Comparison of ENCODE assay signal across 9 cellular contexts in the genomic region with DNA sequence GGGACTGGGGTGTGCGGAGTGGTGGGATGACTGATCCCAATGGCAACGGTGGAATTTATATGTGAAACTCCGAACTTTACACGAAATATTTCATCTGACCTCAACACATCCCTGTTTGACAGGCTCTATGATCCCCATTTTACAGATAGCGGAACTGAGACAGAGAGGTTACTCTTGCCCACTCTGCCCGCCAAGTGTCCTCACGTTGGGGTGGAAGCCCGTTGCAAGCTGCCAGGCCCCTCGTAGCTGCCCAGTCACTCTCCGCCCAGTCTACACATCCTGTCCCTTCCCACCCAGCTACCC. TPM values are rescaled to one million over a fixed set of nuclear protein-coding genes. Genes with fewer than 3 reads are reported as not detected.
DNase-seq lines count a peak whose midpoint lies in the region; ATAC-seq, FAIRE-seq and TF ChIP-seq lines count a peak whose summit lies in the region.
"Had no signal": no experiment of that assay in that cellular context is flagged by ENCODE, and none has a peak within 500 bp of the region (broad histone marks: within the 10 kb centered on the region; RNA-seq: fewer than 3 reads in every experiment).

No MANE protein-coding gene starts in this region.

- no peak for TF ChIP-seq RAD21 in A549 (conservative IDR thresholded peaks at IDR 0.05 in 1 of 2, IDR thresholded peaks at IDR 0.05 in 1 of 2)

- TF ChIP-seq EP300 in A549 (IDR thresholded peaks at IDR 0.05), result no peak

- POLR2A ChIA-PET in A549 (lab: Yijun Ruan, JAX) (interaction anchor here (0.6 to 1.7 kb wide), 9 partner anchors 9 to 258 kb away, joined by 3 to 22 read pairs (median 5); a partner anchor contains a TSS), HEK293 (lab: Yijun Ruan, JAX) (interaction anchor here (0.6 to 2.1 kb wide), 9 partner anchors 11 to 289 kb away, joined by 3 to 15 read pairs (median 3); no protein-coding TSS in a partner anchor), MCF 10A (lab: Yijun Ruan, JAX) (interaction anchor here (0.6 to 1.2 kb wide), 8 partner anchors 8 to 967 kb away, joined by 3 to 7 read pairs (median 4); no protein-coding TSS in a partner anchor)

- H3K36me3 ChIP-seq in HEK293 (ENCODE audit: control insufficient read depth in 2 of 2, insufficient read depth in 1 of 2, low read length in 2 of 2), result no peaks in the 10 kb centered on the region
- no peaks in the 10 kb centered on the region for H3K36me3 ChIP-seq in mucosa of descending colon (ENCODE audit: low read depth)

- peak overlapping the region; percentile 66 for H3K4me3 Mint-ChIP-seq in MCF 10A (ENCODE audit: unreplicated experiment)

- no peak for DNase-seq in A549 (ENCODE audit: low read depth in 1 of 2, low spot score in 1 of 2)
- DNase-seq in MCF 10A (ENCODE audit: unreplicated experiment), result no peak
- DNase-seq in mucosa of descending colon, result no peak
- no peak for DNase-seq in iPS-NIHi11 (ENCODE audit: low spot score)

- H3K27ac ChIP-seq in A549, result peak overlapping the region; percentile 78 to 94
- no peak overlapping the region for H3K27ac ChIP-seq in HEK293 (ENCODE audit: extremely low read depth, low read depth, low read length)

- intact Hi-C loops in MCF 10A (cut with micrococcal nuclease), result loop anchor here (5.0 kb wide), 1 partner anchor 59 kb away; no protein-coding TSS in a partner anchor
- intact Hi-C loops in mucosa of descending colon (cut with DNase I, micrococcal nuclease), result no loop called here

- BruUV-seq in MCF 10A (replicated peaks; lab: Mats Ljungman, UMichigan), result no TSS peak

- TF ChIP-seq POLR2A in A549 (IDR thresholded peaks at IDR 0.05; ENCODE audit: low read length), result no peak

- H3K27me3 Mint-ChIP-seq in MCF 10A (ENCODE audit: insufficient read depth, unreplicated experiment), result no peaks in the 10 kb centered on the region

- H3K36me3 Mint-ChIP-seq in MCF 10A (ENCODE audit: insufficient read depth, unreplicated experiment), result no peaks in the 10 kb centered on the region

- H3K4me1 Mint-ChIP-seq in MCF 10A (ENCODE audit: insufficient read depth, unreplicated experiment), result peaks cover 23% of the 10 kb centered on the region

- no peak for FAIRE-seq in A549 (lab: Jason Lieb, UNC)
- FAIRE-seq: colon had no signal

- no peak overlapping the region for H3K27ac Mint-ChIP-seq in MCF 10A (ENCODE audit: low read depth, unreplicated experiment)

- H3K9me3 Mint-ChIP-seq in MCF 10A (ENCODE audit: unreplicated experiment), result no peaks in the 10 kb centered on the region

- 75% methylated on average over 10 of the region's 10 CpGs for WGBS in A549 (ENCODE audit: missing lambda C conversion rate)

- H3K9me3 ChIP-seq in A549 (no peaks in the 10 kb centered on the region), HEK293 (ENCODE audit: control insufficient read depth, insufficient read depth, low read depth, low read length) (no peaks in the 10 kb centered on the region), mucosa of descending colon (no peaks in the 10 kb centered on the region)

- no peak for ATAC-seq in A549
- ATAC-seq in mucosa of descending colon, result no peak
- no peak for ATAC-seq in HG03095 (IDR thresholded peaks at IDR 0.05; ENCODE audit: unreplicated experiment)
- ATAC-seq in GM21447 (IDR thresholded peaks at IDR 0.05; ENCODE audit: unreplicated experiment), result no peak
- no peak for ATAC-seq in GM21515 (IDR thresholded peaks at IDR 0.05; ENCODE audit: unreplicated experiment)

- peak overlapping the region; percentile 83 for H3K4me2 ChIP-seq in A549

- H3K4me1 ChIP-seq in A549 (peaks cover 24% of the 10 kb centered on the region; the same call in 2 of the 3 replicates), HEK293 (ENCODE audit: control insufficient read depth, insufficient read depth, low read length) (peaks cover 4% of the 10 kb centered on the region; the same call in 1 of the 2 replicates), mucosa of descending colon (ENCODE audit: low read depth) (peaks cover 22% of the 10 kb centered on the region)

- H3K4me3 ChIP-seq in A549 (peak overlapping the region; percentile 91), HEK293 (ENCODE audit: low read depth, low read length) (peak overlapping the region; percentile 71), mucosa of descending colon (peak overlapping the region; percentile 36)

- TF ChIP-seq CTCF in A549 (IDR thresholded peaks at IDR 0.05) (no peak), HEK293 (tag by site-specific recombination; IDR thresholded peaks at IDR 0.05) (no peak), MCF 10A (IDR thresholded peaks at IDR 0.05; ENCODE audit: unreplicated experiment) (no peak), mucosa of descending colon (IDR thresholded peaks at IDR 0.05) (no peak)

- CTCF ChIA-PET in A549 (lab: Yijun Ruan, JAX) (interaction anchor here (0.8 to 1.9 kb wide), 8 partner anchors 29 to 109 kb away, joined by 3 to 8 read pairs (median 4); no protein-coding TSS in a partner anchor), HEK293 (lab: Yijun Ruan, JAX) (interaction anchor here (0.6 to 2.2 kb wide), 4 partner anchors 46 to 260 kb away, joined by 3 to 9 read pairs (median 4); no protein-coding TSS in a partner anchor), MCF 10A (lab: Yijun Ruan, JAX) (interaction anchor here (0.9 to 1.3 kb wide), 6 partner anchors 9 to 60 kb away, joined by 3 to 5 read pairs (median 4); no protein-coding TSS in a partner anchor)

TF ChIP-seq in A549, 52 proteins besides CTCF, POLR2A, EP300 and RAD21:
- TF ChIP-seq HOXB13 (CRISPR knock-in tag; IDR thresholded peaks at IDR 0.05; ENCODE audit: low read depth) (0 out of 2 replicates have a peak, but pooled peaks have one; percentile 17), TP53 (CRISPR knock-in tag; IDR thresholded peaks at IDR 0.05) (no peak)
TF ChIP-seq in A549: peak in this region for 1.

TF ChIP-seq in HEK293, 187 proteins besides CTCF, POLR2A, EP300 and RAD21:
- TF ChIP-seq ZNF76 (tag by site-specific recombination; IDR thresholded peaks at IDR 0.05; ENCODE audit: borderline replicate concordance, low read depth), result no peak
- TF ChIP-seq ZXDB (tag by site-specific recombination; IDR thresholded peaks at IDR 0.05), result 0 out of 2 replicates have a peak, but pooled peaks have one; percentile 34

RNA-seq across cellular contexts. Expression of a gene that starts 0.4 kb away (rescaled TPM):
- polyA plus RNA-seq in A549 (2011; rRNA removed) (9.6 and 11.4 TPM in 2 replicates), A549 (2017; fragmentation: RNase III; extraction: RNeasy Plus Mini Kit Qiagen cat#74134 plus additional on column Dnase treatment) (4.9 to 10.0 TPM (median 6.7 TPM) in 3 replicates)
- polyA plus RNA-seq in A549 (2012; cell fraction: cytosol; rRNA removed), result 3.8 and 4.8 TPM in 2 replicates
- 6.3 and 8.0 TPM in 2 replicates for polyA plus RNA-seq in A549 (2012; cell fraction: nucleus; rRNA removed)
- polyA minus RNA-seq in A549 (2011; rRNA and poly(A)+ RNA removed), result 3.1 and 3.4 TPM in 2 replicates
- total RNA-seq in MCF 10A (2022) (1.2 and 2.2 TPM in 2 replicates), mucosa of descending colon (10 to 100 TPM in 1 of 3 donors, 1 to 10 TPM in 2; 7.3 to 12.2 (median 8.4) TPM)

RNA-seq across cellular contexts. Expression of a gene that starts 48.9 kb away (rescaled TPM):
- polyA plus RNA-seq in A549 (2011; rRNA removed), result 595 and 1,070 TPM in 2 replicates
- 507 and 660 TPM in 2 replicates for polyA plus RNA-seq in A549 (2012; cell fraction: cytosol; rRNA removed)
- 180 and 246 TPM in 2 replicates for polyA plus RNA-seq in A549 (2012; cell fraction: nucleus; rRNA removed)
- polyA plus RNA-seq in A549 (2017; fragmentation: RNase III; extraction: RNeasy Plus Mini Kit Qiagen cat#74134 plus additional on column Dnase treatment), result 2,246 to 2,255 TPM (median 2,251 TPM) in 3 replicates
- polyA minus RNA-seq in A549 (2011; rRNA and poly(A)+ RNA removed), result 124 and 138 TPM in 2 replicates
- 592 and 646 TPM in 2 replicates for total RNA-seq in MCF 10A (2022)
- total RNA-seq in mucosa of descending colon, result 100 to 1,000 TPM; 345 to 441 (median 379) TPM

RNA-seq across cellular contexts. Expression of a gene that starts 49.9 kb away (rescaled TPM):
- polyA plus RNA-seq in A549 (2011; rRNA removed) (177 and 275 TPM in 2 replicates), A549 (2017; fragmentation: RNase III; extraction: RNeasy Plus Mini Kit Qiagen cat#74134 plus additional on column Dnase treatment) (286 to 298 TPM (median 288 TPM) in 3 replicates)
- polyA plus RNA-seq in A549 (2012; cell fraction: cytosol; rRNA removed), result 82.7 and 88.6 TPM in 2 replicates
- 58.0 and 66.0 TPM in 2 replicates for polyA plus RNA-seq in A549 (2012; cell fraction: nucleus; rRNA removed)
- 19.6 and 28.2 TPM in 2 replicates for polyA minus RNA-seq in A549 (2011; rRNA and poly(A)+ RNA removed)
- total RNA-seq in MCF 10A (2022) (137 and 171 TPM in 2 replicates), mucosa of descending colon (10 to 100 TPM; 61.3 to 93.8 (median 81.4) TPM)

Comparison
In these comparisons a context has a peak if more than half of its experiments do, and no peak if none do; other contexts are left out.
1. H3K4me3 ChIP-seq: peak in every context shown above with its lines; median percentile 91 in A549; 71 in HEK293; 36 in mucosa of descending colon.